ENCODE assay signal across 12 cellular contexts in the genomic region with DNA sequence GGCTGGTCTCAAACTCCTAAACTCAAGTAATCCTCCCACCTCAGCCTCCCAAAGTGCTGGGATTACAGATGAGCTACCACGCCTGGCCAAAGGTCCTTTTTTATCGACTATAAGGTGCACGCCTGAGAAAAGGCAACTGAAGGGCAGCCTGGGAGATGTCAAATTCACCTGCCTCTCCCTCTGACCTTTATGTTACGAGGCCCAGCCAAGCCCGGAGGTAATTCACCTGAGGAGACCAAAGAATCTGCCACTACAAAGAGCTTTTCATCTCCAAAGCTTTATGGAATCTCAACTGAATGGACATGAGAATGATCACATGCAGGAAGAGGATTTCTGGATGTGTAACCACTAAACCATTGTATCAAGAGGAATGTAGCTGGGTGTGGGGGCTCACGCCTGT.
"Had no signal": no experiment of that assay in that cellular context is flagged by ENCODE, and none has a peak within 500 bp of the region (broad histone marks: within the 10 kb centered on the region; RNA-seq: fewer than 3 reads in every experiment).

No MANE protein-coding gene starts in this region.

- H3K9me3 ChIP-seq: stomach had no signal

- H3K27ac ChIP-seq: dorsolateral prefrontal cortex, foreskin keratinocyte, stomach had no signal

- ATAC-seq: left lobe of liver, WTC11 had no signal

- H3K4me1 ChIP-seq: foreskin keratinocyte, stomach had no signal

- H3K27me3 ChIP-seq: dorsolateral prefrontal cortex, foreskin keratinocyte, stomach had no signal

- H3K4me3 ChIP-seq: dorsolateral prefrontal cortex, lung, stomach had no signal

- DNase-seq: dorsolateral prefrontal cortex, glutamatergic neuron, hypothalamus, islet precursor cell, occipital lobe, retina, stomach had no signal

- FAIRE-seq: TTC549 had no signal

- H3K36me3 ChIP-seq: stomach had no signal
